ENCODE assay signal across 8 cellular contexts in the genomic region with DNA sequence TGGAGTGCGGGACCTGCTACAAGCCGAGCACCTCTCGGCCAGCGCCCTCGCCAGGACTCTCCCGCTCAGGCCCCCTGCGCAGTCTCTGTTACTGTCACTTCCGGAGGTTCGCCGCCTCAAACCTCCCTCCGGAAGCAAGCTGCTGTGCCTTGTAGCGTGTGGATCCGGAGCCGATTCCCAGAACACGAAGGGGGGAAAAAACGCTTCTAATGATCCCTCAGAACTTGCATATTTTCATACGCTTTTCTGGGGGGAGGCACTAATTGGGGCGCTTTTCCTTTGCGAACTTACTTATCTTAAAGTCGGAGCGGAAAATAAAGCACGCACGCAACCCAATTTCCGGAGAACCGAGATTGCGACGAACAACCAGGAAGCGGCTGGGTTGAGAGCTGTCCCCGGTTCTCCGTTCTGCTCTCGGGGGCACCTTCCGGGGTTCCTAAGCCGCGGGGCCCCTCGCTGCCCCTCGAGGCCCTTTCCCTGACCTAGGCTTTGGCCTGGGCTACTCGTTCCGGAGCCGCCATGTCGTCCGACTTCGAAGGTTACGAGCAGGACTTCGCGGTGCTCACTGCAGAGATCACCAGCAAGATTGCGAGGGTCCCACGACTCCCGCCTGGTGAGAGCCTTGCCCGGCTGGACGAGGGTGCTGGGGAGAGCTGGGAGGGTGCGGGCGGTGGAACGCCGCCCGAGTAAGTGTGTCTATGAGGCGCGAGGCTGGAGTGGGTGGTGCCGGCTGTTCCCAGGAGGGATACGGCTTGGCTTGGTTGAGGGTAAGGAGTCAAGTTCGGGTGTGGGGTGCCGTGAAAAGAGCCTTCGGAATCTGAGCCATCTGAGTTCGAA.
DNase-seq lines count a peak whose midpoint lies in the region; ATAC-seq and TF ChIP-seq lines count a peak whose summit lies in the region.

Gene VTI1A (plus strand): TSS at position 361 of the 837 bp plus-strand sequence. CDS start 159 bp downstream, at position 520.
A gene with protein sequence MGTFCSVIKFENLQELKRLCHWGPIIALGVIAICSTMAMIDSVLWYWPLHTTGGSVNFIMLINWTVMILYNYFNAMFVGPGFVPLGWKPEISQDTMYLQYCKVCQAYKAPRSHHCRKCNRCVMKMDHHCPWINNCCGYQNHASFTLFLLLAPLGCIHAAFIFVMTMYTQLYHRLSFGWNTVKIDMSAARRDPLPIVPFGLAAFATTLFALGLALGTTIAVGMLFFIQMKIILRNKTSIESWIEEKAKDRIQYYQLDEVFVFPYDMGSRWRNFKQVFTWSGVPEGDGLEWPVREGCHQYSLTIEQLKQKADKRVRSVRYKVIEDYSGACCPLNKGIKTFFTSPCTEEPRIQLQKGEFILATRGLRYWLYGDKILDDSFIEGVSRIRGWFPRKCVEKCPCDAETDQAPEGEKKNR (minus strand): TSS at position 60 of the 837 bp plus-strand sequence. CDS start 1,478 bp downstream, outside the sequence.

- peak within 1 kb of the TSS; percentile 94 for H3K4me3 ChIP-seq in AG10803 (ENCODE audit: low read length)
- peak within 1 kb of the TSS; percentile 99 for H3K4me3 ChIP-seq in choroid plexus epithelial cell (ENCODE audit: low read depth, low read length)

- DNase-seq in AG10803 (ENCODE audit: low read depth) (peak; percentile 80), NCI-H226 (peak; percentile 66), choroid plexus epithelial cell (ENCODE audit: low read depth) (peak; percentile 86), kidney tubule cell (ENCODE audit: low spot score) (peak; percentile 90)
- peak; percentile 64 to 69 for DNase-seq in activated CD4-positive, alpha-beta T cell treated with anti-CD3 and anti-CD28 coated beads for 24 hours (ENCODE audit: low read depth in 2 of 2)
- DNase-seq in stimulated activated CD4-positive, alpha-beta T cell treated with anti-CD3 and anti-CD28 coated beads, Interleukin-1b, Interleukin-23, amount 100 ng/mL, for 4 hours (ENCODE audit: low read depth in 2 of 2), result peak; percentile 66 to 72

- ATAC-seq in GM18907 (IDR thresholded peaks at IDR 0.05; ENCODE audit: unreplicated experiment), result peak; percentile 94
- ATAC-seq in HG03159 (IDR thresholded peaks at IDR 0.05; ENCODE audit: unreplicated experiment), result peak; percentile 90

- TF ChIP-seq CTCF in AG10803 (conservative IDR thresholded peaks at IDR 0.05; ENCODE audit: low read length) (peak; percentile 37), choroid plexus epithelial cell (conservative IDR thresholded peaks at IDR 0.05; ENCODE audit: low read depth, low read length) (peak; percentile 43)

Comparison
In these comparisons a context has a peak if more than half of its experiments do, and no peak if none do; other contexts are left out.
1. Peak in every context shown above with its lines: DNase-seq, ATAC-seq and H3K4me3 ChIP-seq.